Comparison of ENCODE assay signal across 1 cellular context in genomic region chr6:160138839-160139419, GRCh38.
TF ChIP-seq lines count a peak whose summit lies in the region.

No MANE protein-coding gene starts in this region.

TF ChIP-seq in K562, 482 proteins besides CTCF, POLR2A, EP300 and RAD21:
- TF ChIP-seq STAT6 (CRISPR knock-in tag; IDR thresholded peaks at IDR 0.05) (no peak), ZFP36 (IDR thresholded peaks at IDR 0.05; ENCODE audit: low read depth, low read length, partially characterized antibody) (peak; percentile 41), RBM25 (IDR thresholded peaks at IDR 0.05; ENCODE audit: low read depth, low read length, severe bottlenecking) (peak; percentile 23), BCOR (IDR thresholded peaks at IDR 0.05) (peak; percentile 49; the same call in 1 of the 2 replicates), PCBP1 (IDR thresholded peaks at IDR 0.05; ENCODE audit: low read depth, low read length, poor library complexity, severe bottlenecking) (no peak)
